In the genomic region with DNA sequence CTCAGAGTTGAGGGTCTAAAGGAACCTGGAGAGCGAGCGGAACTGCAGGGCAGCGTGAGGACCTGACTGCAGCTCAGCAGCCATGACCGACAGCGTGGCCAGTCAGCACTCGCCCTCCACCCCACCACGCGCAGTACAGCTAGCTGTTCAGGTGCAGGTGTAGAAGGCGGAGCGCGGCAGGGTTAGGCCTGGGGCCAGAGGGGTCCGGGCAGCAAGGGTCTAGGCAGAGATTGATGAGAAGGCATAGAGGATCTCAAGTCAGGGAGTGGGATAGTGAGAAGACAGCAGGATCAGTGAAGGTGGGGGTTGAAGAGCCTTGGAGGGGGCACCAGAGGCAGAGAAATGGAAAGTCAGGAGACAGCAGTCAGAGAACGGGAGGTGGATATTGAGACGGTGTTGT, we compare ENCODE assay signal across 28 cellular contexts.
"Had no signal": no experiment of that assay in that cellular context is flagged by ENCODE, and none has a peak within 500 bp of the region (broad histone marks: within the 10 kb centered on the region; RNA-seq: fewer than 3 reads in every experiment).

No MANE protein-coding gene starts in this region.

- H3K9me3 ChIP-seq: ovary, prostate gland, right lobe of liver, sigmoid colon, spleen, suprapubic skin, testis, tibial artery, transverse colon, upper lobe of right lung, uterus had no signal

- DNase-seq: naive B cell; naive thymus-derived CD8-positive, alpha-beta T cell; nephron progenitor cell; occipital lobe; ovary; right cardiac atrium; right lobe of liver; sigmoid colon; spleen; stimulated activated CD4-positive, alpha-beta T cell treated with anti-CD3 and anti-CD28 coated beads, Interleukin-12 subunit alpha, Interleukin-12 subunit beta, amount 100 ng/mL, for 4 hours; stimulated activated CD4-positive, alpha-beta T cell treated with anti-CD3 and anti-CD28 coated beads, Interleukin-1b, Interleukin-23, amount 100 ng/mL, for 48 hours; stimulated activated CD4-positive, alpha-beta T cell treated with anti-CD3 and anti-CD28 coated beads, Interleukin-4, amount 100 ng/mL, for 1 hour; stimulated activated CD4-positive, alpha-beta T cell treated with anti-CD3 and anti-CD28 coated beads, Interleukin-4, amount 100 ng/mL, for 4 hours; stimulated activated CD8-positive, alpha-beta memory T cell treated with anti-CD3 and anti-CD28 coated beads, Interleukin-4, amount 100 ng/mL, for 48 hours; stimulated activated naive CD4-positive, alpha-beta T cell; stimulated activated naive CD8-positive, alpha-beta T cell treated with anti-CD3 and anti-CD28 coated beads, Interleukin-15, amount 100 ng/mL, for 72 hours; stimulated activated naive CD8-positive, alpha-beta T cell treated with anti-CD3 and anti-CD28 coated beads, Interleukin-15, Interleukin-2, amounts not matched to agents 100 U/mL and 50 U/mL, for 24 hours; substantia nigra; testis; tibial artery; transverse colon; upper lobe of right lung; uterus had no signal

- H3K4me3 ChIP-seq: ovary, prostate gland, right lobe of liver, sigmoid colon, skin epidermis, smooth muscle cell, spleen, suprapubic skin, testis, tibial artery, transverse colon, upper lobe of right lung, uterus had no signal

- H3K4me1 ChIP-seq: suprapubic skin, tibial artery, uterus had no signal

- ATAC-seq: naive thymus-derived CD8-positive, alpha-beta T cell; right lobe of liver; stimulated activated memory B cell treated with anti-CD40 and anti-IgM and Interleukin-4, amounts not matched to agents 10 μg/mL and 1 μg/mL and 100 μg/mL, for 72 hours; stimulated activated naive CD8-positive, alpha-beta T cell treated with anti-CD3 and anti-CD28 coated beads, Interleukin-15, amount 100 ng/mL, for 72 hours; stimulated activated naive CD8-positive, alpha-beta T cell treated with anti-CD3 and anti-CD28 coated beads, Interleukin-15, Interleukin-2, amounts not matched to agents 100 U/mL and 50 U/mL, for 24 hours; upper lobe of right lung had no signal

- H3K27me3 ChIP-seq: ovary, right lobe of liver, sigmoid colon, spleen, suprapubic skin, testis, tibial artery, transverse colon, upper lobe of right lung, uterus had no signal

- H3K27ac ChIP-seq: ovary, prostate gland, right lobe of liver, sigmoid colon, skin epidermis, spleen, suprapubic skin, testis, tibial artery, transverse colon, upper lobe of right lung, uterus had no signal

- H3K4me2 ChIP-seq: smooth muscle cell had no signal

- H3K36me3 ChIP-seq: ovary, prostate gland, right lobe of liver, suprapubic skin, transverse colon, upper lobe of right lung, uterus had no signal
